Comparison of ENCODE assay signal across 23 cellular contexts in the genomic region with DNA sequence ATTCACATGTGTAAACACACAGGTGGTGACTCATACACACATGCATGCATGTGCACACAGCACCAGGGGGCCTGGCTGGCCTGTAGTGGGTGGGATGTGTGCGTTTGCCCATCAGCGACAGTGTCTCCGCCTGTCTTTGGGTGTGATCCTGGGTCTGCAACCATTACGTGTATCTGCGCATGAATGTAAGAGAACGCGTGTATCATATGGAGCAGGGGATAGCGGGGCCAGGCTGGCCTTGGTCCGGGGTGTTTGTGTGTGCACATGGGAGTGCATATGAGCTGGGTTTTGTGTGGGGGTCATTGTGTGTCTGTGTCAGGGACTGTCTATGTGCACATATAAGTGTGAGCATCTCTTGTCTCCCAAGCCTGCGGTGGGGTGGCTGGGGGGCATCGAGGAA. TPM values are rescaled to one million over a fixed set of nuclear protein-coding genes. Genes with fewer than 3 reads are reported as not detected.
"Had no signal": no experiment of that assay in that cellular context is flagged by ENCODE, and none has a peak within 500 bp of the region (broad histone marks: within the 10 kb centered on the region; RNA-seq: fewer than 3 reads in every experiment).

No MANE protein-coding gene starts in this region.

- H3K27ac Mint-ChIP-seq: activated CD4-positive, alpha-beta memory T cell treated with anti-CD3 and anti-CD28 coated beads for 36 hours; activated CD4-positive, alpha-beta T cell treated with anti-CD3 and anti-CD28 coated beads, Interleukin-2, amount 10 ng/mL, durations not matched to agents 7 days and 5 days; activated naive CD4-positive, alpha-beta T cell treated with anti-CD3 and anti-CD28 coated beads, Interleukin-2, amount 50 U/mL, for 72 hours; T-helper 1 cell treated with Interleukin-12 subunit alpha and Interleukin-12 subunit beta and Interleukin-4 antibody, amounts not matched to agents 30 μg/mL and 1 μg/mL, for 36 hours had no signal

- ATAC-seq: activated naive CD4-positive, alpha-beta T cell treated with anti-CD3 and anti-CD28 coated beads, Interleukin-2, amount 50 U/mL, for 72 hours; activated T-cell treated with anti-CD3 and anti-CD28 coated beads, Interleukin-2, amount 50 U/mL, for 4 hours had no signal

- H3K4me3 Mint-ChIP-seq: activated CD4-positive, alpha-beta memory T cell treated with anti-CD3 and anti-CD28 coated beads for 36 hours; activated CD4-positive, alpha-beta T cell treated with anti-CD3 and anti-CD28 coated beads, Interleukin-2, amount 10 ng/mL, durations not matched to agents 7 days and 5 days; activated T-cell treated with anti-CD3 and anti-CD28 coated beads, Interleukin-2, amount 50 U/mL, for 4 hours; T-helper 1 cell treated with Interleukin-12 subunit alpha and Interleukin-12 subunit beta and Interleukin-4 antibody, amounts not matched to agents 30 μg/mL and 1 μg/mL, for 36 hours had no signal

- H3K36me3 ChIP-seq: brain microvascular endothelial cell, Peyer's patch had no signal

- H3K9me3 Mint-ChIP-seq: activated CD4-positive, alpha-beta memory T cell treated with anti-CD3 and anti-CD28 coated beads for 36 hours; activated CD4-positive, alpha-beta T cell treated with anti-CD3 and anti-CD28 coated beads, Interleukin-2, amount 10 ng/mL, durations not matched to agents 7 days and 5 days; activated naive CD4-positive, alpha-beta T cell treated with anti-CD3 and anti-CD28 coated beads, Interleukin-2, amount 50 U/mL, for 72 hours; activated T-cell treated with anti-CD3 and anti-CD28 coated beads, Interleukin-2, amount 50 U/mL, for 4 hours; T-helper 1 cell treated with Interleukin-12 subunit alpha and Interleukin-12 subunit beta and Interleukin-4 antibody, amounts not matched to agents 30 μg/mL and 1 μg/mL, for 36 hours had no signal

- H3K4me1 ChIP-seq: Peyer's patch had no signal

- DNase-seq: activated CD4-positive, alpha-beta memory T cell treated with anti-CD3 and anti-CD28 coated beads for 36 hours; activated CD4-positive, alpha-beta T cell treated with anti-CD3 and anti-CD28 coated beads for 1 hour; activated CD4-positive, alpha-beta T cell treated with anti-CD3 and anti-CD28 coated beads, Interleukin-2, amount 10 ng/mL, durations not matched to agents 7 days and 5 days; activated CD8-positive, alpha-beta memory T cell treated with anti-CD3 and anti-CD28 coated beads for 24 hours; activated effector memory CD4-positive, alpha-beta T cell treated with anti-CD3 and anti-CD28 coated beads, Interleukin-2, amount 50 U/mL, for 16 hours; activated naive CD4-positive, alpha-beta T cell treated with Interleukin-2 at 50 U/mL for 16 hours; activated T-cell treated with anti-CD3 and anti-CD28 coated beads, Interleukin-2, amount 50 U/mL, for 4 hours; brain microvascular endothelial cell; cerebellar nuclear complex; KG1; NCI-H1048; NCI-H146; NCI-H187 treated with DMSO at 0.1 percent for 48 hours; NCI-H2081 treated with DMSO at 0.1 percent for 48 hours; NCI-H446; NCI-H524; NCI-H82; SHP77 had no signal

- H3K27me3 ChIP-seq: brain microvascular endothelial cell, Peyer's patch had no signal

- H3K27ac ChIP-seq: brain microvascular endothelial cell, Peyer's patch, RWPE1 had no signal

- H3K36me3 Mint-ChIP-seq: activated CD4-positive, alpha-beta memory T cell treated with anti-CD3 and anti-CD28 coated beads for 36 hours; activated naive CD4-positive, alpha-beta T cell treated with anti-CD3 and anti-CD28 coated beads, Interleukin-2, amount 50 U/mL, for 72 hours had no signal

- H3K9me3 ChIP-seq: Peyer's patch had no signal

- H3K4me3 ChIP-seq: Peyer's patch had no signal

RNA-seq across cellular contexts. Expression of gene PSD2, which starts 43.8 kb away (rescaled TPM):
- total RNA-seq: activated CD4-positive, alpha-beta memory T cell treated with anti-CD3 and anti-CD28 coated beads for 36 hours; activated CD4-positive, alpha-beta T cell treated with anti-CD3 and anti-CD28 coated beads, Interleukin-2, amount 10 ng/mL, durations not matched to agents 7 days and 5 days; activated naive CD4-positive, alpha-beta T cell treated with anti-CD3 and anti-CD28 coated beads, Interleukin-2, amount 50 U/mL, for 72 hours; activated T-cell treated with anti-CD3 and anti-CD28 coated beads, Interleukin-2, amount 50 U/mL, for 4 hours; LHCN-M2; Peyer's patch had no signal
